ENCODE assay signal across 18 cellular contexts in the genomic region with DNA sequence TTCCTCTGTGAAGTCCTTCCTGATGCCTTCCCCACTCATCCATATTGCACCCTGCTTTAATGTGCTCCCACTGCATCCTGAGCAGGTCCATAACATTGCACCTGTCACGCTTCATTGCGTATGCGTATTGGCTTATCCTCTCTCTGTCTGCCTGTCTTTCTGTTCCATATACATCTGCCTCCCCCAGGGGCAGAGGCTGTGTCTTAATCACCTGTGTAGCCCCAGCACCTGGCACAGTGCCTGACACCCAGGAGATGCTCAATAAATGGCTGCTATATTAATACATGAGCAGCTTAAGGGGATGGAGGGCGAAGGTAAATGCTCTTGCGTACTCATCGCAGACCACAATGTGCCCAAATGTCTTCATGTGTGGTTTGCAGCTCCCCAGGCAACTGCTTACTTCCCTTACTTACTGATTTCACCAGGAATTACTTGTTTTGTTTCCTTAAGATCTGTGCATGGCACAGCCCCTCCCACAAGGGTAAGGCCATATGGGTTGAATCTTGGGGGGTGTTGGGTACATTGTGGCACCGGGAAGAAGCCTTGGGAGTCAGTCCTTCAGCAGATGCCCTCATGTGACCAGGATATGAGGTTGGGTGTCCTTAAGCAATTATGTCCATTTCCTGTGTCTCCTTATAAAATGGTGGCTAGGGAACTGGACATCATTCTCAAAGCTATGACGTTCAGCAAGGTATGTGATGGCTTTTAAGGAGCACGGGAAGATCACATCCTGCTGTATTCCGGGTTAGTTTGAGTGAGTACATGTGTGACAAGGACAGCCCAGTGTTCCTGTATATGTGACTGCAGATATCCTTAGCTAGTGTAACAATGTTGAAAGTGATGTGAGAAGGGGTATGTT. TPM values are rescaled to one million over a fixed set of nuclear protein-coding genes. Genes with fewer than 3 reads are reported as not detected.
DNase-seq lines count a peak whose midpoint lies in the region; ATAC-seq and TF ChIP-seq lines count a peak whose summit lies in the region.
"Had no signal": no experiment of that assay in that cellular context is flagged by ENCODE, and none has a peak within 500 bp of the region (broad histone marks: within the 10 kb centered on the region; RNA-seq: fewer than 3 reads in every experiment).

No MANE protein-coding gene starts in this region.

- H3K4me1 ChIP-seq in sigmoid colon = peaks cover 0 to 18% (median 17%) of the 10 kb centered on the region in 4 donors
- H3K4me1 ChIP-seq in prostate gland (replicated peaks) = no peaks in the 10 kb centered on the region

- H3K27ac Mint-ChIP-seq in activated CD4-positive, alpha-beta T cell treated with anti-CD3 and anti-CD28 coated beads for 36 hours = peak overlapping the region; percentile 10
- H3K27ac Mint-ChIP-seq in activated T-helper 1 cell treated with anti-CD3 and anti-CD28 coated beads, Interleukin-12 subunit alpha, Interleukin-12 subunit beta, Interleukin-2, Interleukin-4 antibody, amounts not matched to agents 30 ng/mL and 10 ng/mL and 1 ng/mL, durations not matched to agents 14 hours and 24 hours and 36 hours = peak overlapping the region; percentile 62
- H3K27ac Mint-ChIP-seq in activated T-helper 2 cell treated with anti-CD3 and anti-CD28 coated beads, Interferon-gamma antibody, Interleukin-2, Interleukin-4, amounts not matched to agents 10 μg/mL and 5 μg/mL and 100 μg/mL, durations not matched to agents 14 hours and 24 hours and 36 hours = no peak overlapping the region
- H3K27ac Mint-ChIP-seq: CD8-positive, alpha-beta T cell; WTC11 had no signal

- CTCF ChIA-PET in activated CD4-positive, alpha-beta T cell treated with anti-CD3 and anti-CD28 coated beads for 36 hours (lab: Charles Lee) = interaction anchor here (0.7 to 2.0 kb wide), 4 partner anchors 12 to 38 kb away, joined by 3 to 8 read pairs (median 3); no protein-coding TSS in a partner anchor

- H3K36me3 ChIP-seq in sigmoid colon = no peaks in the 10 kb centered on the region
- no peaks in the 10 kb centered on the region for H3K36me3 ChIP-seq in prostate gland

- H3K4me3 ChIP-seq in sigmoid colon (no peak overlapping the region), prostate gland (no peak overlapping the region)
- H3K4me3 ChIP-seq: K562, skin epidermis had no signal

- no peak overlapping the region for H3K4me3 Mint-ChIP-seq in activated CD4-positive, alpha-beta T cell treated with anti-CD3 and anti-CD28 coated beads for 36 hours
- H3K4me3 Mint-ChIP-seq in activated T-helper 1 cell treated with anti-CD3 and anti-CD28 coated beads, Interleukin-12 subunit alpha, Interleukin-12 subunit beta, Interleukin-2, Interleukin-4 antibody, amounts not matched to agents 30 ng/mL and 10 ng/mL and 1 ng/mL, durations not matched to agents 14 hours and 24 hours and 36 hours = no peak overlapping the region
- no peak overlapping the region for H3K4me3 Mint-ChIP-seq in activated T-helper 2 cell treated with anti-CD3 and anti-CD28 coated beads, Interferon-gamma antibody, Interleukin-2, Interleukin-4, amounts not matched to agents 10 μg/mL and 5 μg/mL and 100 μg/mL, durations not matched to agents 14 hours and 24 hours and 36 hours (ENCODE audit: low read depth)
- H3K4me3 Mint-ChIP-seq: CD8-positive, alpha-beta T cell; WTC11 had no signal

- intact Hi-C loops in activated CD4-positive, alpha-beta T cell treated with anti-CD3 and anti-CD28 coated beads for 36 hours (cut with DNase I, micrococcal nuclease) = loop anchor here in 1 of 2 experiments (1.0 kb wide), 1 partner anchor 17 kb away; no protein-coding TSS in a partner anchor
- intact Hi-C loops in activated T-helper 1 cell treated with anti-CD3 and anti-CD28 coated beads, Interleukin-12 subunit alpha, Interleukin-12 subunit beta, Interleukin-2, Interleukin-4 antibody, amounts not matched to agents 30 ng/mL and 10 ng/mL and 1 ng/mL, durations not matched to agents 14 hours and 24 hours and 36 hours (cut with micrococcal nuclease) = loop anchor here (1.0 kb wide), 1 partner anchor 17 kb away; no protein-coding TSS in a partner anchor
- intact Hi-C loops in sigmoid colon (cut with DNase I) (no loop called here), prostate gland (cut with DNase I) (no loop called here)
- intact Hi-C loops in activated T-helper 2 cell treated with anti-CD3 and anti-CD28 coated beads, Interferon-gamma antibody, Interleukin-2, Interleukin-4, amounts not matched to agents 10 μg/mL and 5 μg/mL and 100 μg/mL, durations not matched to agents 14 hours and 24 hours and 36 hours (cut with micrococcal nuclease) = no loop called here

- POLR2A ChIA-PET in activated CD4-positive, alpha-beta T cell treated with anti-CD3 and anti-CD28 coated beads for 36 hours (lab: Charles Lee) = no interaction called here

- no peak for TF ChIP-seq EP300 in sigmoid colon (IDR thresholded peaks at IDR 0.05)

- peaks cover 9% of the 10 kb centered on the region for H3K27me3 Mint-ChIP-seq in activated CD4-positive, alpha-beta T cell treated with anti-CD3 and anti-CD28 coated beads for 36 hours
- peaks cover 8% of the 10 kb centered on the region for H3K27me3 Mint-ChIP-seq in activated T-helper 1 cell treated with anti-CD3 and anti-CD28 coated beads, Interleukin-12 subunit alpha, Interleukin-12 subunit beta, Interleukin-2, Interleukin-4 antibody, amounts not matched to agents 30 ng/mL and 10 ng/mL and 1 ng/mL, durations not matched to agents 14 hours and 24 hours and 36 hours (ENCODE audit: insufficient read depth)
- H3K27me3 Mint-ChIP-seq in activated T-helper 2 cell treated with anti-CD3 and anti-CD28 coated beads, Interferon-gamma antibody, Interleukin-2, Interleukin-4, amounts not matched to agents 10 μg/mL and 5 μg/mL and 100 μg/mL, durations not matched to agents 14 hours and 24 hours and 36 hours (ENCODE audit: low read depth) = peaks cover 6% of the 10 kb centered on the region

- TF ChIP-seq CTCF in sigmoid colon (IDR thresholded peaks at IDR 0.05) = no peak
- no peak for TF ChIP-seq CTCF in prostate gland (IDR thresholded peaks at IDR 0.05)

- H3K9me3 ChIP-seq in sigmoid colon (no peaks in the 10 kb centered on the region), prostate gland (no peaks in the 10 kb centered on the region)

- TF ChIP-seq POLR2A in sigmoid colon (IDR thresholded peaks at IDR 0.05) (no peak), prostate gland (IDR thresholded peaks at IDR 0.05) (no peak)

- H3K27me3 ChIP-seq in sigmoid colon (peaks cover 0 to 16% (median 0%) of the 10 kb centered on the region in 3 donors), prostate gland (replicated peaks; ENCODE audit: insufficient read depth) (no peaks in the 10 kb centered on the region)

- no peak for DNase-seq in activated CD4-positive, alpha-beta T cell treated with anti-CD3 and anti-CD28 coated beads for 36 hours
- DNase-seq in activated CD4-positive, alpha-beta T cell treated with anti-CD3 and anti-CD28 coated beads, Interleukin-2, amount 50 U/mL, for 4 hours = no peak
- peak; percentile 73 for DNase-seq in NCI-H146 (lab: John Stamatoyannopoulos, UW)
- no peak for DNase-seq in activated T-helper 1 cell treated with anti-CD3 and anti-CD28 coated beads, Interleukin-12 subunit alpha, Interleukin-12 subunit beta, Interleukin-2, Interleukin-4 antibody, amounts not matched to agents 30 ng/mL and 10 ng/mL and 1 ng/mL, durations not matched to agents 14 hours and 24 hours and 36 hours (ENCODE audit: low spot score)
- peak; percentile 29 for DNase-seq in sigmoid colon
- no peak for DNase-seq in prostate gland (ENCODE audit: low spot score)
- no peak for DNase-seq in activated T-helper 2 cell treated with anti-CD3 and anti-CD28 coated beads, Interferon-gamma antibody, Interleukin-2, Interleukin-4, amounts not matched to agents 10 μg/mL and 5 μg/mL and 100 μg/mL, durations not matched to agents 14 hours and 24 hours and 36 hours (ENCODE audit: low spot score)
- DNase-seq: amniotic stem cell, islet precursor cell, mammary epithelial cell, NCI-H1694 treated with DMSO at 0.1 percent for 48 hours, Right ventricle myocardium superior, T-helper 1 cell had no signal

- 84 to 89% methylated on average over 10 of the region's 10 CpGs for WGBS in sigmoid colon, 2 donors
- 77% methylated on average over 10 of the region's 10 CpGs for WGBS in prostate gland

- H3K9me3 Mint-ChIP-seq in activated CD4-positive, alpha-beta T cell treated with anti-CD3 and anti-CD28 coated beads for 36 hours (ENCODE audit: low read depth) = no peaks in the 10 kb centered on the region
- H3K9me3 Mint-ChIP-seq in activated T-helper 1 cell treated with anti-CD3 and anti-CD28 coated beads, Interleukin-12 subunit alpha, Interleukin-12 subunit beta, Interleukin-2, Interleukin-4 antibody, amounts not matched to agents 30 ng/mL and 10 ng/mL and 1 ng/mL, durations not matched to agents 14 hours and 24 hours and 36 hours = no peaks in the 10 kb centered on the region
- no peaks in the 10 kb centered on the region for H3K9me3 Mint-ChIP-seq in activated T-helper 2 cell treated with anti-CD3 and anti-CD28 coated beads, Interferon-gamma antibody, Interleukin-2, Interleukin-4, amounts not matched to agents 10 μg/mL and 5 μg/mL and 100 μg/mL, durations not matched to agents 14 hours and 24 hours and 36 hours
- H3K9me3 Mint-ChIP-seq: CD8-positive, alpha-beta T cell; WTC11 had no signal

- ATAC-seq in activated CD4-positive, alpha-beta T cell treated with anti-CD3 and anti-CD28 coated beads for 36 hours = no peak
- no peak for ATAC-seq in HG02642 (IDR thresholded peaks at IDR 0.05; ENCODE audit: poor library complexity, unreplicated experiment)
- ATAC-seq: CD8-positive, alpha-beta T cell; K562; WTC11 had no signal

- H3K4me1 Mint-ChIP-seq in activated CD4-positive, alpha-beta T cell treated with anti-CD3 and anti-CD28 coated beads for 36 hours = peaks cover 8% of the 10 kb centered on the region
- H3K4me1 Mint-ChIP-seq in activated T-helper 1 cell treated with anti-CD3 and anti-CD28 coated beads, Interleukin-12 subunit alpha, Interleukin-12 subunit beta, Interleukin-2, Interleukin-4 antibody, amounts not matched to agents 30 ng/mL and 10 ng/mL and 1 ng/mL, durations not matched to agents 14 hours and 24 hours and 36 hours (ENCODE audit: low read depth) = peaks cover 17% of the 10 kb centered on the region
- peaks cover 12% of the 10 kb centered on the region for H3K4me1 Mint-ChIP-seq in activated T-helper 2 cell treated with anti-CD3 and anti-CD28 coated beads, Interferon-gamma antibody, Interleukin-2, Interleukin-4, amounts not matched to agents 10 μg/mL and 5 μg/mL and 100 μg/mL, durations not matched to agents 14 hours and 24 hours and 36 hours (ENCODE audit: low read depth)
- H3K4me1 Mint-ChIP-seq: WTC11 had no signal

- H3K36me3 Mint-ChIP-seq in activated CD4-positive, alpha-beta T cell treated with anti-CD3 and anti-CD28 coated beads for 36 hours (ENCODE audit: low read depth) = no peaks in the 10 kb centered on the region
- H3K36me3 Mint-ChIP-seq in activated T-helper 1 cell treated with anti-CD3 and anti-CD28 coated beads, Interleukin-12 subunit alpha, Interleukin-12 subunit beta, Interleukin-2, Interleukin-4 antibody, amounts not matched to agents 30 ng/mL and 10 ng/mL and 1 ng/mL, durations not matched to agents 14 hours and 24 hours and 36 hours (ENCODE audit: low read depth) = no peaks in the 10 kb centered on the region
- H3K36me3 Mint-ChIP-seq in activated T-helper 2 cell treated with anti-CD3 and anti-CD28 coated beads, Interferon-gamma antibody, Interleukin-2, Interleukin-4, amounts not matched to agents 10 μg/mL and 5 μg/mL and 100 μg/mL, durations not matched to agents 14 hours and 24 hours and 36 hours (ENCODE audit: low read depth) = no peaks in the 10 kb centered on the region
- H3K36me3 Mint-ChIP-seq: CD8-positive, alpha-beta T cell; WTC11 had no signal

- H3K27ac ChIP-seq in sigmoid colon (no peak overlapping the region), prostate gland (no peak overlapping the region)
- H3K27ac ChIP-seq: skin epidermis had no signal

RNA-seq across cellular contexts. Expression of a gene that starts 0.8 kb away (rescaled TPM):
- not detected for total RNA-seq in activated CD4-positive, alpha-beta T cell treated with anti-CD3 and anti-CD28 coated beads for 36 hours
- total RNA-seq in activated T-helper 1 cell treated with anti-CD3 and anti-CD28 coated beads, Interleukin-12 subunit alpha, Interleukin-12 subunit beta, Interleukin-2, Interleukin-4 antibody, amounts not matched to agents 30 ng/mL and 10 ng/mL and 1 ng/mL, durations not matched to agents 14 hours and 24 hours and 36 hours = not detected in 2 replicates
- total RNA-seq in sigmoid colon (1 to 10 TPM in 3 of 4 donors, not detected in 1; 1.8 to 3.3 (median 2.9) TPM), prostate gland (1 to 10 TPM; 1.8 to 8.8 TPM)
- polyA plus RNA-seq in sigmoid colon = under 1 TPM in 1 of 3 donors, not detected in 2; 0.42 TPM
- not detected in 2 replicates for total RNA-seq in activated T-helper 2 cell treated with anti-CD3 and anti-CD28 coated beads, Interferon-gamma antibody, Interleukin-2, Interleukin-4, amounts not matched to agents 10 μg/mL and 5 μg/mL and 100 μg/mL, durations not matched to agents 14 hours and 24 hours and 36 hours
- total RNA-seq: CD8-positive, alpha-beta T cell; K562; mammary epithelial cell; Right ventricle myocardium superior; WTC11 had no signal
- polyA plus RNA-seq: K562, mammary epithelial cell had no signal

RNA-seq across cellular contexts. Expression of a gene that starts 18.7 kb away (rescaled TPM):
- total RNA-seq in activated CD4-positive, alpha-beta T cell treated with anti-CD3 and anti-CD28 coated beads for 36 hours = under 1 TPM; 0.74 to 0.91 TPM
- 3.0 and 3.4 TPM in 2 replicates for total RNA-seq in activated T-helper 1 cell treated with anti-CD3 and anti-CD28 coated beads, Interleukin-12 subunit alpha, Interleukin-12 subunit beta, Interleukin-2, Interleukin-4 antibody, amounts not matched to agents 30 ng/mL and 10 ng/mL and 1 ng/mL, durations not matched to agents 14 hours and 24 hours and 36 hours
- total RNA-seq in sigmoid colon (1 to 10 TPM in 2 of 4 donors, under 1 TPM in 2; 0.14 to 3.3 (median 0.62) TPM), prostate gland (1 to 10 TPM in 1 of 2 donors, under 1 TPM in 1; 0.59 to 3.9 TPM)
- polyA plus RNA-seq in sigmoid colon = 1 to 10 TPM in 1 of 3 donors, under 1 TPM in 2; under 0.01 to 1.7 (median 0.23) TPM
- total RNA-seq in activated T-helper 2 cell treated with anti-CD3 and anti-CD28 coated beads, Interferon-gamma antibody, Interleukin-2, Interleukin-4, amounts not matched to agents 10 μg/mL and 5 μg/mL and 100 μg/mL, durations not matched to agents 14 hours and 24 hours and 36 hours = 1.3 and 1.7 TPM in 2 replicates

RNA-seq across cellular contexts. Expression of a gene that starts 23.6 kb away (rescaled TPM):
- total RNA-seq in activated CD4-positive, alpha-beta T cell treated with anti-CD3 and anti-CD28 coated beads for 36 hours = 100 to 1,000 TPM; 101 to 115 TPM
- total RNA-seq in activated T-helper 1 cell treated with anti-CD3 and anti-CD28 coated beads, Interleukin-12 subunit alpha, Interleukin-12 subunit beta, Interleukin-2, Interleukin-4 antibody, amounts not matched to agents 30 ng/mL and 10 ng/mL and 1 ng/mL, durations not matched to agents 14 hours and 24 hours and 36 hours = 55.0 and 62.8 TPM in 2 replicates
- total RNA-seq in sigmoid colon (10 to 100 TPM in 2 of 4 donors, 1 to 10 TPM in 2; 7.1 to 12.2 (median 9.2) TPM), prostate gland (10 to 100 TPM; 15.4 to 21.8 TPM)
- 100 to 1,000 TPM in 1 of 3 donors, 10 to 100 TPM in 2; 66.1 to 109 (median 99.5) TPM for polyA plus RNA-seq in sigmoid colon
- 62.7 and 62.8 TPM in 2 replicates for total RNA-seq in activated T-helper 2 cell treated with anti-CD3 and anti-CD28 coated beads, Interferon-gamma antibody, Interleukin-2, Interleukin-4, amounts not matched to agents 10 μg/mL and 5 μg/mL and 100 μg/mL, durations not matched to agents 14 hours and 24 hours and 36 hours

RNA-seq across cellular contexts. Expression of a gene that starts 44.1 kb away (rescaled TPM):
- total RNA-seq in activated CD4-positive, alpha-beta T cell treated with anti-CD3 and anti-CD28 coated beads for 36 hours = 10 to 100 TPM; 74.0 to 86.2 TPM
- total RNA-seq in activated T-helper 1 cell treated with anti-CD3 and anti-CD28 coated beads, Interleukin-12 subunit alpha, Interleukin-12 subunit beta, Interleukin-2, Interleukin-4 antibody, amounts not matched to agents 30 ng/mL and 10 ng/mL and 1 ng/mL, durations not matched to agents 14 hours and 24 hours and 36 hours = 69.9 and 71.6 TPM in 2 replicates
- total RNA-seq in sigmoid colon (10 to 100 TPM; 37.7 to 82.9 (median 54.8) TPM), prostate gland (100 to 1,000 TPM; 111 to 115 TPM)
- 10 to 100 TPM; 70.9 to 79.8 (median 75.1) TPM for polyA plus RNA-seq in sigmoid colon
- total RNA-seq in activated T-helper 2 cell treated with anti-CD3 and anti-CD28 coated beads, Interferon-gamma antibody, Interleukin-2, Interleukin-4, amounts not matched to agents 10 μg/mL and 5 μg/mL and 100 μg/mL, durations not matched to agents 14 hours and 24 hours and 36 hours = 67.2 and 77.3 TPM in 2 replicates

RNA-seq across cellular contexts. Expression of a gene that starts 44.2 kb away (rescaled TPM):
- 1 to 10 TPM; 1.5 to 1.6 TPM for total RNA-seq in activated CD4-positive, alpha-beta T cell treated with anti-CD3 and anti-CD28 coated beads for 36 hours
- total RNA-seq in activated T-helper 1 cell treated with anti-CD3 and anti-CD28 coated beads, Interleukin-12 subunit alpha, Interleukin-12 subunit beta, Interleukin-2, Interleukin-4 antibody, amounts not matched to agents 30 ng/mL and 10 ng/mL and 1 ng/mL, durations not matched to agents 14 hours and 24 hours and 36 hours = 2.1 and 2.7 TPM in 2 replicates
- total RNA-seq in sigmoid colon (1 to 10 TPM in 2 of 4 donors, under 1 TPM in 2; 0.71 to 2.2 (median 1.4) TPM), prostate gland (1 to 10 TPM; 4.3 to 4.7 TPM)
- 1 to 10 TPM; 1.2 to 2.9 (median 1.8) TPM for polyA plus RNA-seq in sigmoid colon
- total RNA-seq in activated T-helper 2 cell treated with anti-CD3 and anti-CD28 coated beads, Interferon-gamma antibody, Interleukin-2, Interleukin-4, amounts not matched to agents 10 μg/mL and 5 μg/mL and 100 μg/mL, durations not matched to agents 14 hours and 24 hours and 36 hours = 1.6 and 1.8 TPM in 2 replicates

Comparison
In these comparisons a context has a peak if more than half of its experiments do, and no peak if none do; other contexts are left out.
1. DNase-seq: peak in NCI-H146 (single experiment) and sigmoid colon (single experiment); none in activated CD4-positive, alpha-beta T cell treated with anti-CD3 and anti-CD28 coated beads for 36 hours (single experiment), activated CD4-positive, alpha-beta T cell treated with anti-CD3 and anti-CD28 coated beads, Interleukin-2, amount 50 U/mL, for 4 hours (0 of 2), activated T-helper 1 cell treated with anti-CD3 and anti-CD28 coated beads, Interleukin-12 subunit alpha, Interleukin-12 subunit beta, Interleukin-2, Interleukin-4 antibody, amounts not matched to agents 30 ng/mL and 10 ng/mL and 1 ng/mL, durations not matched to agents 14 hours and 24 hours and 36 hours (single experiment), prostate gland (single experiment) and activated T-helper 2 cell treated with anti-CD3 and anti-CD28 coated beads, Interferon-gamma antibody, Interleukin-2, Interleukin-4, amounts not matched to agents 10 μg/mL and 5 μg/mL and 100 μg/mL, durations not matched to agents 14 hours and 24 hours and 36 hours (single experiment).